In genomic region chr5:146724975-146725374, GRCh38 we compare ENCODE assay signal across 20 cellular contexts.
DNase-seq lines count a peak whose midpoint lies in the region; ATAC-seq and TF ChIP-seq lines count a peak whose summit lies in the region.
"Had no signal": no experiment of that assay in that cellular context is flagged by ENCODE, and none has a peak within 500 bp of the region (broad histone marks: within the 10 kb centered on the region; RNA-seq: fewer than 3 reads in every experiment).

No MANE protein-coding gene starts in this region.

- H4K20me1 ChIP-seq in neural progenitor cell (ENCODE audit: low read depth), result no peaks in the 10 kb centered on the region

- H3K4me3 Mint-ChIP-seq in neural progenitor cell, result no peak overlapping the region
- H3K4me3 Mint-ChIP-seq: CD8-positive, alpha-beta memory T cell had no signal

- in situ Hi-C loops in astrocyte of the spinal cord (cut with HindIII; ENCODE audit: low sequenced_read_pairs), result no loop called here

- H2AFZ ChIP-seq in neural progenitor cell (replicated peaks), result no peak overlapping the region

- peaks cover 18% of the 10 kb centered on the region for H3K9me3 Mint-ChIP-seq in neural progenitor cell

- H3F3A ChIP-seq in neural progenitor cell (ENCODE audit: low read depth), result no peaks in the 10 kb centered on the region

- no peaks in the 10 kb centered on the region for H3K27me3 ChIP-seq in neural progenitor cell
- H3K27me3 ChIP-seq: MG63, SJCRH30 had no signal

- peaks cover 5% of the 10 kb centered on the region for H3K27me3 Mint-ChIP-seq in neural progenitor cell (ENCODE audit: insufficient read depth, low read depth)
- H3K27me3 Mint-ChIP-seq: CD8-positive, alpha-beta memory T cell had no signal

- peak overlapping the region; percentile 13 for H3K27ac Mint-ChIP-seq in neural progenitor cell

- peaks cover 18% of the 10 kb centered on the region for H3K4me1 Mint-ChIP-seq in neural progenitor cell

- peaks cover 8% of the 10 kb centered on the region for H3K36me3 Mint-ChIP-seq in neural progenitor cell

- no peak overlapping the region for H3K27ac ChIP-seq in neural progenitor cell
- H3K27ac ChIP-seq: C4-2B, SJCRH30 had no signal

- TF ChIP-seq CTCF in astrocyte of the spinal cord (IDR thresholded peaks at IDR 0.05; ENCODE audit: low read depth, low read length) (no peak), fibroblast of pulmonary artery (IDR thresholded peaks at IDR 0.05; ENCODE audit: low read length, missing control alignments) (no peak), neural progenitor cell (IDR thresholded peaks at IDR 0.05) (no peak)

- H3K9me3 ChIP-seq in neural progenitor cell (ENCODE audit: low read depth), result no peaks in the 10 kb centered on the region

- ATAC-seq in GM19452 (IDR thresholded peaks at IDR 0.05; ENCODE audit: unreplicated experiment), result no peak

- H3K4me3 ChIP-seq in astrocyte of the spinal cord (ENCODE audit: low read depth, low read length), result no peak overlapping the region
- no peak overlapping the region for H3K4me3 ChIP-seq in fibroblast of pulmonary artery (replicated peaks; ENCODE audit: low read depth, low read length)
- no peak overlapping the region for H3K4me3 ChIP-seq in neural progenitor cell
- H3K4me3 ChIP-seq: MG63, SJCRH30 had no signal

- no peaks in the 10 kb centered on the region for H3K36me3 ChIP-seq in neural progenitor cell
- H3K36me3 ChIP-seq: MG63, SJCRH30 had no signal

- H3K79me2 ChIP-seq in neural progenitor cell (ENCODE audit: low read depth), result no peaks in the 10 kb centered on the region

- no peak overlapping the region for H3K9ac ChIP-seq in neural progenitor cell

- H3K4me1 ChIP-seq in neural progenitor cell, result no peaks in the 10 kb centered on the region
- H3K4me1 ChIP-seq: SJCRH30 had no signal

- H3K4me2 ChIP-seq in neural progenitor cell, result no peak overlapping the region

- peak; percentile 13 for DNase-seq in NCI-H2227 (lab: John Stamatoyannopoulos, UW; ENCODE audit: unreplicated experiment)
- DNase-seq in NCI-H2227 treated with DMSO at 0.1 percent for 48 hours (lab: John Stamatoyannopoulos, UW), result no peak
- DNase-seq in astrocyte of the spinal cord (ENCODE audit: low read depth, low spot score), result peak; percentile 20
- peak; percentile 23 for DNase-seq in fibroblast of pulmonary artery (ENCODE audit: low read depth)
- no peak for DNase-seq in neural progenitor cell (ENCODE audit: low spot score)
- DNase-seq in effector CD4-positive, alpha-beta T cell, result no peak
- no peak for DNase-seq in C1 segment of cervical spinal cord (lab: John Stamatoyannopoulos, UW)
- DNase-seq: 8988T; AML-193; CD8-positive, alpha-beta memory T cell; Karpas-422; MG63; NCI-H1417 treated with DMSO at 0.1 percent for 48 hours; NCI-H187 treated with DMSO at 0.1 percent for 48 hours; NCI-H524 treated with DMSO at 0.1 percent for 48 hours; NCI-H82; OCI-M1; SJCRH30 had no signal

Comparison
In these comparisons a context has a peak if more than half of its experiments do, and no peak if none do; other contexts are left out.
1. DNase-seq: peak in NCI-H2227 (single experiment), astrocyte of the spinal cord (single experiment) and fibroblast of pulmonary artery (single experiment); none in NCI-H2227 treated with DMSO at 0.1 percent for 48 hours (single experiment), neural progenitor cell (single experiment), effector CD4-positive, alpha-beta T cell (single experiment) and C1 segment of cervical spinal cord (0 of 14).